Comparison of ENCODE assay signal across 24 cellular contexts in genomic region chr1:226975909-226976670, GRCh38. TPM values are rescaled to one million over a fixed set of nuclear protein-coding genes. Genes with fewer than 3 reads are reported as not detected.
DNase-seq lines count a peak whose midpoint lies in the region; ATAC-seq, FAIRE-seq and TF ChIP-seq lines count a peak whose summit lies in the region.
"Had no signal": no experiment of that assay in that cellular context is flagged by ENCODE, and none has a peak within 500 bp of the region (broad histone marks: within the 10 kb centered on the region; RNA-seq: fewer than 3 reads in every experiment).

No MANE protein-coding gene starts in this region.

- 91% methylated on average over 17 of the region's 45 CpGs for WGBS in K562 (ENCODE audit: insufficient coverage, low coverage, missing lambda C conversion rate)
- 74 to 78% (median 78%) methylated on average over 33 to 41 of the region's 45 CpGs for WGBS in psoas muscle, 3 donors

- H3K9me1 ChIP-seq in K562 (ENCODE audit: control insufficient read depth, insufficient read depth, low read length) = peaks cover 4% of the 10 kb centered on the region

- peaks cover 0 to 18% of the 10 kb centered on the region in 2 experiments; a peak in 1 of 5 replicates for H3K4me1 ChIP-seq in K562 (replicated peaks in 1 of 2; ENCODE audit: control insufficient read depth in 2 of 2, insufficient read depth in 2 of 2, low read length in 2 of 2)
- H3K4me1 ChIP-seq in kidney (ENCODE audit: control insufficient read depth in 1 of 2, insufficient read depth in 1 of 2, low read depth in 1 of 2, low read length in 2 of 2) = peaks cover 22 to 25% of the 10 kb centered on the region in 2 donors
- H3K4me1 ChIP-seq in psoas muscle = peaks cover 74% of the 10 kb centered on the region

- H3K4me2 ChIP-seq in K562 (ENCODE audit: insufficient read depth, low read length) = no peak overlapping the region

- H3K4me3 ChIP-seq in K562 = no peak overlapping the region
- H3K4me3 ChIP-seq in kidney (ENCODE audit: low read length in 2 of 2) = no peak overlapping the region
- H3K4me3 ChIP-seq in psoas muscle = peak overlapping the region; percentile 46
- H3K4me3 ChIP-seq: upper lobe of right lung had no signal

- H2AFZ ChIP-seq in K562 (ENCODE audit: low read depth, low read length) = no peak overlapping the region

- H3K9ac ChIP-seq in K562 (ENCODE audit: insufficient read depth in 1 of 2, low read depth in 2 of 2, low read length in 2 of 2) = no peak overlapping the region
- no peak overlapping the region for H3K9ac ChIP-seq in kidney (ENCODE audit: low read length in 2 of 2)

- DNase-seq in NCI-H2081 (lab: John Stamatoyannopoulos, UW) (peak; percentile 46 to 69), NCI-H2081 treated with DMSO at 0.1 percent for 48 hours (lab: John Stamatoyannopoulos, UW) (no peak), K562 (ENCODE audit: extremely low read depth in 1 of 4, low spot score in 3 of 4) (no peak), kidney (peak; percentile 55), psoas muscle (no peak)
- DNase-seq in stimulated activated effector memory CD8-positive, alpha-beta T cell treated with anti-CD3 and anti-CD28 coated beads, Interleukin-12 subunit alpha, Interleukin-12 subunit beta, amount 100 ng/mL, for 72 hours (ENCODE audit: low spot score in 2 of 2) = no peak
- DNase-seq: activated CD4-positive, alpha-beta T cell treated with anti-CD3 and anti-CD28 coated beads, Interleukin-2, amount 10 ng/mL, durations not matched to agents 7 days and 5 days; activated CD8-positive, alpha-beta memory T cell treated with anti-CD3 and anti-CD28 coated beads, Interleukin-2, amount 50 U/mL, for 48 hours; activated gamma-delta T cell treated with Interleukin-2 at 50 U/mL for 16 hours; AML-193; DND-41; KG1; left colon; NCI-H2171; SIG-M5; stimulated activated CD4-positive, alpha-beta T cell treated with anti-CD3 and anti-CD28 coated beads, Interleukin-1b, Interleukin-23, amount 100 ng/mL, for 48 hours; stimulated activated naive CD8-positive, alpha-beta T cell treated with anti-CD3 and anti-CD28 coated beads, Interleukin-15, amount 100 ng/mL, for 72 hours had no signal

- no TSS peak for BruUV-seq in K562 (replicated peaks; lab: Mats Ljungman, UMichigan)

- H3K27me3 ChIP-seq in K562 (ENCODE audit: control insufficient read depth in 2 of 2, insufficient read depth in 2 of 2, low read length in 2 of 2) (no peaks in the 10 kb centered on the region), psoas muscle (ENCODE audit: insufficient read depth in 3 of 3, low read length in 2 of 3) (no peaks in the 10 kb centered on the region)
- H3K27me3 ChIP-seq: upper lobe of right lung had no signal

- no peak overlapping the region for H3K4me3 Mint-ChIP-seq in stimulated activated effector memory CD8-positive, alpha-beta T cell treated with anti-CD3 and anti-CD28 coated beads, Interleukin-12 subunit alpha, Interleukin-12 subunit beta, amount 100 ng/mL, for 72 hours
- H3K4me3 Mint-ChIP-seq: activated CD4-positive, alpha-beta T cell treated with anti-CD3 and anti-CD28 coated beads, Interleukin-2, amount 10 ng/mL, durations not matched to agents 7 days and 5 days; stimulated activated naive CD8-positive, alpha-beta T cell treated with anti-CD3 and anti-CD28 coated beads, Interleukin-15, amount 100 ng/mL, for 72 hours; T-cell had no signal

- no peak overlapping the region for H3K27ac Mint-ChIP-seq in stimulated activated effector memory CD8-positive, alpha-beta T cell treated with anti-CD3 and anti-CD28 coated beads, Interleukin-12 subunit alpha, Interleukin-12 subunit beta, amount 100 ng/mL, for 72 hours
- H3K27ac Mint-ChIP-seq: activated CD4-positive, alpha-beta T cell treated with anti-CD3 and anti-CD28 coated beads, Interleukin-2, amount 10 ng/mL, durations not matched to agents 7 days and 5 days; stimulated activated naive CD8-positive, alpha-beta T cell treated with anti-CD3 and anti-CD28 coated beads, Interleukin-15, amount 100 ng/mL, for 72 hours; T-cell had no signal

- H3K9me3 ChIP-seq in K562 (replicated peaks; ENCODE audit: control insufficient read depth, insufficient read depth, low read depth, low read length) (no peaks in the 10 kb centered on the region), kidney (ENCODE audit: control insufficient read depth in 1 of 2, low read length in 2 of 2) (peaks cover 0 to 4% of the 10 kb centered on the region in 2 donors), psoas muscle (peaks cover 6% of the 10 kb centered on the region)
- H3K9me3 ChIP-seq: upper lobe of right lung had no signal

- no peak for TF ChIP-seq RAD21 in K562 (CRISPR knock-in tag; conservative IDR thresholded peaks at IDR 0.05 in 1 of 2, IDR thresholded peaks at IDR 0.05 in 1 of 2)

- no peaks in the 10 kb centered on the region; the same call in 1 of the 2 replicates for H4K20me1 ChIP-seq in K562 (replicated peaks; ENCODE audit: control insufficient read depth, insufficient read depth, low read length)

- no peak for TF ChIP-seq EP300 in K562 (IDR thresholded peaks at IDR 0.05; ENCODE audit: low read length)

- no peak overlapping the region for H3K27ac ChIP-seq in K562 (ENCODE audit: extremely low read depth, low read depth, low read length)
- H3K27ac ChIP-seq in kidney (ENCODE audit: low read depth in 2 of 2, low read length in 2 of 2) = no peak overlapping the region
- H3K27ac ChIP-seq in psoas muscle = peak overlapping the region; percentile 95
- H3K27ac ChIP-seq: 22Rv1, upper lobe of right lung had no signal

- H3K9me3 Mint-ChIP-seq in stimulated activated effector memory CD8-positive, alpha-beta T cell treated with anti-CD3 and anti-CD28 coated beads, Interleukin-12 subunit alpha, Interleukin-12 subunit beta, amount 100 ng/mL, for 72 hours = peaks cover 6% of the 10 kb centered on the region

- 0 out of 3 replicates have a peak, but pooled peaks cover 2% of the 10 kb centered on the region for H3K36me3 ChIP-seq in K562 (ENCODE audit: control insufficient read depth, insufficient read depth, low read length)
- H3K36me3 ChIP-seq in kidney (ENCODE audit: control insufficient read depth in 1 of 2, insufficient read depth in 2 of 2, low read length in 2 of 2) = no peaks in the 10 kb centered on the region
- H3K36me3 ChIP-seq in psoas muscle (ENCODE audit: insufficient read depth in 1 of 2, low read depth in 1 of 2) = peaks cover 0 to 15% of the 10 kb centered on the region in 2 donors
- H3K36me3 ChIP-seq: upper lobe of right lung had no signal

- no peaks in the 10 kb centered on the region for H3K79me2 ChIP-seq in K562 (ENCODE audit: control insufficient read depth, insufficient read depth, low read length)

- H3K36me3 Mint-ChIP-seq in stimulated activated effector memory CD8-positive, alpha-beta T cell treated with anti-CD3 and anti-CD28 coated beads, Interleukin-12 subunit alpha, Interleukin-12 subunit beta, amount 100 ng/mL, for 72 hours = peaks cover 8% of the 10 kb centered on the region

- no peak for TF ChIP-seq POLR2A in K562 (conservative IDR thresholded peaks at IDR 0.05)

- FAIRE-seq in K562 (lab: Jason Lieb, UNC) (no peak), kidney (lab: Jason Lieb, UNC) (no peak)
- FAIRE-seq: astrocyte, colon had no signal

- intact Hi-C loops in K562 (cut with micrococcal nuclease) = no loop called here
- intact Hi-C loops in kidney (cut with DNase I) = no loop called here
- intact Hi-C loops in psoas muscle (cut with DNase I) = no loop called here

- in situ Hi-C loops in K562 (cut with MboI) = no loop called here

- H3K4me1 Mint-ChIP-seq in stimulated activated effector memory CD8-positive, alpha-beta T cell treated with anti-CD3 and anti-CD28 coated beads, Interleukin-12 subunit alpha, Interleukin-12 subunit beta, amount 100 ng/mL, for 72 hours = peaks cover 8% of the 10 kb centered on the region
- H3K4me1 Mint-ChIP-seq: activated CD4-positive, alpha-beta T cell treated with anti-CD3 and anti-CD28 coated beads, Interleukin-2, amount 10 ng/mL, durations not matched to agents 7 days and 5 days; stimulated activated naive CD8-positive, alpha-beta T cell treated with anti-CD3 and anti-CD28 coated beads, Interleukin-15, amount 100 ng/mL, for 72 hours had no signal

- TF ChIP-seq CTCF in K562 (IDR thresholded peaks at IDR 0.05 in 2 of 3, conservative IDR thresholded peaks at IDR 0.05 in 1 of 3; ENCODE audit: insufficient read depth in 2 of 3, low read depth in 1 of 3, low read length in 3 of 3) (no peak), kidney (IDR thresholded peaks at IDR 0.05; ENCODE audit: borderline replicate concordance, extremely low read depth, insufficient read depth) (no peak), psoas muscle (IDR thresholded peaks at IDR 0.05) (no peak)

- POLR2A ChIA-PET in K562 (lab: Yijun Ruan, JAX) = interaction anchor here (0.7 kb wide), 1 partner anchor 404 kb away, joined by 4 read pairs; no protein-coding TSS in a partner anchor

- no peak for ATAC-seq in K562
- no peak for ATAC-seq in psoas muscle
- no peak for ATAC-seq in HG02970 (IDR thresholded peaks at IDR 0.05; ENCODE audit: low FRiP score, unreplicated experiment)
- ATAC-seq in stimulated activated effector memory CD8-positive, alpha-beta T cell treated with anti-CD3 and anti-CD28 coated beads, Interleukin-12 subunit alpha, Interleukin-12 subunit beta, amount 100 ng/mL, for 72 hours = no peak
- ATAC-seq in GM19351 (IDR thresholded peaks at IDR 0.05; ENCODE audit: unreplicated experiment) = no peak
- ATAC-seq: left colon; stimulated activated naive CD8-positive, alpha-beta T cell treated with anti-CD3 and anti-CD28 coated beads, Interleukin-15, amount 100 ng/mL, for 72 hours; T-cell; upper lobe of right lung had no signal

- CTCF ChIA-PET in K562 (lab: Yijun Ruan, JAX; ENCODE audit: low intra/inter-chr PET ratio) = no interaction called here

RNA-seq across cellular contexts. Expression of gene COQ8A, which starts 36.0 kb away (rescaled TPM):
- 36.8 and 53.6 TPM in 2 replicates for total RNA-seq in K562 (2011; cell fraction: chromatin; rRNA removed; ENCODE audit: low replicate concordance)
- total RNA-seq in K562 (2011; cell fraction: nucleolus; rRNA removed) = 34.5 and 34.7 TPM in 2 replicates
- total RNA-seq in K562 (2011; cell fraction: nucleoplasm; rRNA removed) = 35.6 and 48.2 TPM in 2 replicates
- total RNA-seq in K562 (2014; rRNA removed) (40.1 and 45.0 TPM in 2 replicates), K562 (2014; rRNA removed; fragmentation: Illumina TruSeq; extraction: Trizol) (18.4 and 18.6 TPM in 2 replicates), K562 (2015; rRNA removed; fragmentation: Illumina TruSeq; extraction: Trizol) (20.5 and 20.7 TPM in 2 replicates), K562 (2021) (44.3 and 54.3 TPM in 2 replicates), kidney (29.4 TPM), psoas muscle (1,000 to 10,000 TPM in 1 of 4 donors, 100 to 1,000 TPM in 3; 574 to 1,432 (median 837) TPM)
- polyA plus RNA-seq in K562 (2011; rRNA removed) (38.4 and 40.1 TPM in 2 replicates), K562 (2014; fragmentation: Illumina TruSeq; extraction: Trizol) (32.4 and 42.5 TPM in 2 replicates), K562 (2014; fragmentation: Nextera tagmentation; extraction: Ambion mirVana) (1 to 10 TPM; 2.6 to 4.1 TPM), K562 (2014; rRNA removed) (38.0 and 45.7 TPM in 2 replicates), kidney (ENCODE audit: insufficient read depth, low read depth, low replicate concordance) (44.1 TPM), psoas muscle (1,000 to 10,000 TPM in 1 of 3 donors, 100 to 1,000 TPM in 2; 134 to 1,231 (median 616) TPM)
- polyA plus RNA-seq in K562 (2011; cell fraction: cytosol; rRNA removed) = 36.3 and 44.9 TPM in 2 replicates
- polyA plus RNA-seq in K562 (2011; cell fraction: nucleus; rRNA removed) = 78.8 and 89.1 TPM in 2 replicates
- 27.1 and 42.6 TPM in 2 replicates for polyA plus RNA-seq in K562 (2012)
- 18.9 and 22.0 TPM in 2 replicates for polyA minus RNA-seq in K562 (2011; rRNA and poly(A)+ RNA removed)
- polyA minus RNA-seq in K562 (2011; cell fraction: cytosol; rRNA and poly(A)+ RNA removed) = 18.2 and 22.0 TPM in 2 replicates
- polyA minus RNA-seq in K562 (2011; cell fraction: nucleus; rRNA and poly(A)+ RNA removed) = 18.6 and 21.1 TPM in 2 replicates

Comparison
In these comparisons a context has a peak if more than half of its experiments do, and no peak if none do; other contexts are left out.
1. DNase-seq: peak in NCI-H2081 (2 of 2) and kidney (single experiment); none in NCI-H2081 treated with DMSO at 0.1 percent for 48 hours (single experiment), K562 (0 of 4), psoas muscle (0 of 2) and stimulated activated effector memory CD8-positive, alpha-beta T cell treated with anti-CD3 and anti-CD28 coated beads, Interleukin-12 subunit alpha, Interleukin-12 subunit beta, amount 100 ng/mL, for 72 hours (0 of 2).
2. RNA of gene COQ8A, which starts 36.0 kb away (total RNA-seq): 574 to 1,432 TPM in psoas muscle; 18.4 to 54.3 TPM in K562 and 29.4 TPM in kidney (single experiment); every median in the first group is over 10 times any median in the second.